In the genomic region with DNA sequence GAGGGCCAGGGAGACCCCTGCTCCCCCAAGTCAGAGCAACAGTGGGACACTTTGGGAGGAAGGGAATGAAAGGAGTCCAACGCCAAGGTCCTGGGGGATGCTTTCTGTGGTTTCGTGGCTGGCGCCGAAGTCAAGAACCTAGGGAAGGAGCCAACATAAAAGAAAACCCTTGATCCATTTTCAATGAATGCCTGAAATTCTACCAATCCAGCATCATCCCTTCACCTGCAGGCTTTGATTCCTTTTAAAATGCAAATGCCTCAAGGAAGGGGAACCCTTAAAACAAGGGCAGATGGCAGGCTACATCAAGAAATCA, we compare ENCODE assay signal across 8 cellular contexts.
DNase-seq lines count a peak whose midpoint lies in the region; ATAC-seq and TF ChIP-seq lines count a peak whose summit lies in the region.
"Had no signal": no experiment of that assay in that cellular context is flagged by ENCODE, and none has a peak within 500 bp of the region (broad histone marks: within the 10 kb centered on the region; RNA-seq: fewer than 3 reads in every experiment).

No MANE protein-coding gene starts in this region.

- no peak overlapping the region for H4K91ac ChIP-seq in H9 (ENCODE audit: insufficient read length, low read depth, low read length)

- no peak overlapping the region for H3K9ac ChIP-seq in H9 (ENCODE audit: extremely low read depth, insufficient read length, low read length)

- no peaks in the 10 kb centered on the region for H3K9me3 Mint-ChIP-seq in H9
- H3K9me3 Mint-ChIP-seq in stimulated activated effector memory CD8-positive, alpha-beta T cell treated with anti-CD3 and anti-CD28 coated beads, Interleukin-12 subunit alpha, Interleukin-12 subunit beta, amount 100 ng/mL, for 72 hours = no peaks in the 10 kb centered on the region
- H3K9me3 Mint-ChIP-seq: WTC11 had no signal

- peaks cover 9 to 22% of the 10 kb centered on the region in 2 experiments for H3K4me1 Mint-ChIP-seq in H9
- peaks cover 6% of the 10 kb centered on the region for H3K4me1 Mint-ChIP-seq in stimulated activated effector memory CD8-positive, alpha-beta T cell treated with anti-CD3 and anti-CD28 coated beads, Interleukin-12 subunit alpha, Interleukin-12 subunit beta, amount 100 ng/mL, for 72 hours
- H3K4me1 Mint-ChIP-seq: WTC11 had no signal

- no peak overlapping the region for H2AFZ ChIP-seq in H9 (ENCODE audit: low read length)

- no peak overlapping the region for H2BK20ac ChIP-seq in H9 (ENCODE audit: low read depth, low read length, poor library complexity, severe bottlenecking)

- peaks cover 37% of the 10 kb centered on the region for H3K27me3 Mint-ChIP-seq in H9 (ENCODE audit: low read depth)

- H4K8ac ChIP-seq in H9 (replicated peaks; ENCODE audit: insufficient read length, low read depth, low read length) = no peak overlapping the region

- H3K4me3 ChIP-seq in SJSA1 (peak overlapping the region; percentile 46), fibroblast of villous mesenchyme (ENCODE audit: low read depth, low read length) (peak overlapping the region; percentile 36)

- H3K18ac ChIP-seq in H9 (ENCODE audit: insufficient read length, low read depth, low read length) = no peak overlapping the region

- H3K27ac ChIP-seq in H9 (ENCODE audit: insufficient read length, low read depth, low read length) = no peak overlapping the region
- no peak overlapping the region for H3K27ac ChIP-seq in SJSA1

- H3K56ac ChIP-seq in H9 (ENCODE audit: insufficient read length, low read depth, low read length) = no peak overlapping the region

- no peak overlapping the region for H2AK5ac ChIP-seq in H9 (ENCODE audit: insufficient read length, low read length)

- H3T11ph ChIP-seq in H9 (ENCODE audit: low read length) = no peak overlapping the region

- peak overlapping the region; percentile 77 for H3K4me2 ChIP-seq in H9 (ENCODE audit: insufficient read depth, insufficient read length, low read length)

- no peak overlapping the region for H3K4ac ChIP-seq in H9 (ENCODE audit: low read depth, low read length)

- no peak overlapping the region for H2BK12ac ChIP-seq in H9 (ENCODE audit: insufficient read length, low read depth, low read length)

- no peaks in the 10 kb centered on the region; the same call in 1 of the 2 replicates for H3K27me3 ChIP-seq in H9 (ENCODE audit: insufficient read depth, low read length)
- H3K27me3 ChIP-seq in SJSA1 (replicated peaks) = no peaks in the 10 kb centered on the region

- no peaks in the 10 kb centered on the region for H3K9me3 ChIP-seq in H9 (ENCODE audit: control insufficient read depth, low read depth, low read length)
- H3K9me3 ChIP-seq in SJSA1 (replicated peaks) = peaks cover 3% of the 10 kb centered on the region; the same call in 1 of the 2 replicates

- H3K4me1 ChIP-seq in H9 (ENCODE audit: insufficient read depth, low read length) = 0 out of 2 replicates have a peak, but pooled peaks cover 2% of the 10 kb centered on the region
- H3K4me1 ChIP-seq in SJSA1 (replicated peaks) = peaks cover 33% of the 10 kb centered on the region

- TF ChIP-seq CTCF in H9 (conservative IDR thresholded peaks at IDR 0.05) (no peak; the same call in 2 of the 3 replicates), fibroblast of villous mesenchyme (IDR thresholded peaks at IDR 0.05; ENCODE audit: insufficient read depth, low read depth, low read length) (peak; percentile 43)

- no peaks in the 10 kb centered on the region for H3K36me3 Mint-ChIP-seq in H9 (ENCODE audit: insufficient read depth in 1 of 3, low read depth in 3 of 3)
- H3K36me3 Mint-ChIP-seq in stimulated activated effector memory CD8-positive, alpha-beta T cell treated with anti-CD3 and anti-CD28 coated beads, Interleukin-12 subunit alpha, Interleukin-12 subunit beta, amount 100 ng/mL, for 72 hours = no peaks in the 10 kb centered on the region
- H3K36me3 Mint-ChIP-seq: WTC11 had no signal

- H3K23ac ChIP-seq in H9 (ENCODE audit: insufficient read length, low read depth, low read length) = no peak overlapping the region

- no peak overlapping the region for H2BK120ac ChIP-seq in H9 (ENCODE audit: low read depth, low read length, poor library complexity, severe bottlenecking)

- no peak overlapping the region for H4K5ac ChIP-seq in H9 (ENCODE audit: insufficient read length, low read depth, low read length)

- H2BK15ac ChIP-seq in H9 (ENCODE audit: low read depth, low read length) = no peak overlapping the region

- H2BK5ac ChIP-seq in H9 (ENCODE audit: insufficient read length, low read length) = no peak overlapping the region

- DNase-seq in H9 (no peak), SJSA1 (ENCODE audit: low read depth in 1 of 2, low spot score in 2 of 2) (peak in 1 of 2 experiments; percentile 46), fibroblast of villous mesenchyme (ENCODE audit: low read depth) (no peak)
- DNase-seq in stimulated activated effector memory CD8-positive, alpha-beta T cell treated with anti-CD3 and anti-CD28 coated beads, Interleukin-12 subunit alpha, Interleukin-12 subunit beta, amount 100 ng/mL, for 72 hours (ENCODE audit: low spot score in 2 of 2) = no peak
- DNase-seq in stimulated activated CD8-positive, alpha-beta memory T cell treated with anti-CD3 and anti-CD28 coated beads, Interleukin-4, amount 100 ng/mL, for 48 hours = no peak

- H3K23me2 ChIP-seq in H9 (ENCODE audit: insufficient read length, low read depth, low read length, poor library complexity, severe bottlenecking) = peaks cover 5% of the 10 kb centered on the region

- H3K79me1 ChIP-seq in H9 (ENCODE audit: insufficient read depth, low read depth, low read length, poor library complexity, severe bottlenecking) = no peaks in the 10 kb centered on the region

- H3K14ac ChIP-seq in H9 (ENCODE audit: insufficient read depth, low read length) = no peak overlapping the region

- no peaks in the 10 kb centered on the region for H3K36me3 ChIP-seq in SJSA1

- peaks cover 3% of the 10 kb centered on the region for H4K20me1 ChIP-seq in H9 (ENCODE audit: control insufficient read depth, insufficient read depth, insufficient read length)

- H3K27ac Mint-ChIP-seq in H9 = no peak overlapping the region
- H3K27ac Mint-ChIP-seq in stimulated activated effector memory CD8-positive, alpha-beta T cell treated with anti-CD3 and anti-CD28 coated beads, Interleukin-12 subunit alpha, Interleukin-12 subunit beta, amount 100 ng/mL, for 72 hours = no peak overlapping the region
- H3K27ac Mint-ChIP-seq: WTC11 had no signal

- WGBS in H9 (ENCODE audit: extremely low coverage, insufficient read length, low lambda C conversion rate) = no CpG with 5 or more reads among the region's 4 CpGs

- ATAC-seq in stimulated activated effector memory CD8-positive, alpha-beta T cell treated with anti-CD3 and anti-CD28 coated beads, Interleukin-12 subunit alpha, Interleukin-12 subunit beta, amount 100 ng/mL, for 72 hours = no peak
- ATAC-seq in GM19324 (IDR thresholded peaks at IDR 0.05; ENCODE audit: low FRiP score, unreplicated experiment) (no peak), HG02884 (IDR thresholded peaks at IDR 0.05; ENCODE audit: unreplicated experiment) (no peak)

- no peaks in the 10 kb centered on the region for H3K79me2 ChIP-seq in H9 (ENCODE audit: insufficient read depth, low read length)

- H3K4me3 Mint-ChIP-seq in H9 = no peak overlapping the region; a peak in 2 of 5 replicates
- peak overlapping the region; percentile 60 for H3K4me3 Mint-ChIP-seq in stimulated activated effector memory CD8-positive, alpha-beta T cell treated with anti-CD3 and anti-CD28 coated beads, Interleukin-12 subunit alpha, Interleukin-12 subunit beta, amount 100 ng/mL, for 72 hours
- H3K4me3 Mint-ChIP-seq: WTC11 had no signal
